ENCODE assay signal across 27 cellular contexts in genomic region chr10:132749428-132749780, GRCh38. TPM values are rescaled to one million over a fixed set of nuclear protein-coding genes. Genes with fewer than 3 reads are reported as not detected.
"Had no signal": no experiment of that assay in that cellular context is flagged by ENCODE, and none has a peak within 500 bp of the region (broad histone marks: within the 10 kb centered on the region; RNA-seq: fewer than 3 reads in every experiment).

No MANE protein-coding gene starts in this region.

- H3K27me3 Mint-ChIP-seq: activated CD4-positive, alpha-beta memory T cell treated with anti-CD3 and anti-CD28 coated beads for 36 hours; activated CD4-positive, alpha-beta T cell treated with anti-CD3 and anti-CD28 coated beads, Interleukin-2, amount 10 ng/mL, durations not matched to agents 7 days and 5 days; activated naive CD8-positive, alpha-beta T cell; activated T-helper 17 cell treated with anti-CD3 and anti-CD28 coated beads, Interleukin-2, amount 50 U/mL, for 72 hours; T-cell had no signal

- ATAC-seq: activated T-helper 17 cell treated with anti-CD3 and anti-CD28 coated beads, Interleukin-2, amount 50 U/mL, for 72 hours; T-cell had no signal

- H3K36me3 Mint-ChIP-seq: activated naive CD8-positive, alpha-beta T cell had no signal

- H3K27me3 ChIP-seq: brain microvascular endothelial cell, cardiac muscle cell had no signal

- H3K4me1 Mint-ChIP-seq: activated CD4-positive, alpha-beta T cell treated with anti-CD3 and anti-CD28 coated beads, Interleukin-2, amount 10 ng/mL, durations not matched to agents 7 days and 5 days; activated T-helper 17 cell treated with anti-CD3 and anti-CD28 coated beads, Interleukin-2, amount 50 U/mL, for 72 hours; T-cell had no signal

- H3K27ac ChIP-seq: brain microvascular endothelial cell, cardiac muscle cell had no signal

- H3K9me3 Mint-ChIP-seq: activated CD4-positive, alpha-beta memory T cell treated with anti-CD3 and anti-CD28 coated beads for 36 hours; activated CD4-positive, alpha-beta T cell treated with anti-CD3 and anti-CD28 coated beads, Interleukin-2, amount 10 ng/mL, durations not matched to agents 7 days and 5 days; activated naive CD4-positive, alpha-beta T cell treated with anti-CD3 and anti-CD28 coated beads for 36 hours; activated T-helper 17 cell treated with anti-CD3 and anti-CD28 coated beads, Interleukin-2, amount 50 U/mL, for 72 hours; T-cell had no signal

- H3K4me3 ChIP-seq: cardiac muscle cell had no signal

- H3K4me3 Mint-ChIP-seq: activated CD4-positive, alpha-beta memory T cell treated with anti-CD3 and anti-CD28 coated beads for 36 hours; activated CD4-positive, alpha-beta T cell treated with anti-CD3 and anti-CD28 coated beads, Interleukin-2, amount 10 ng/mL, durations not matched to agents 7 days and 5 days; activated naive CD4-positive, alpha-beta T cell treated with anti-CD3 and anti-CD28 coated beads for 36 hours; activated naive CD8-positive, alpha-beta T cell; activated T-helper 17 cell treated with anti-CD3 and anti-CD28 coated beads, Interleukin-2, amount 50 U/mL, for 72 hours; T-cell had no signal

- DNase-seq: activated CD4-positive, alpha-beta memory T cell treated with anti-CD3 and anti-CD28 coated beads for 36 hours; activated CD4-positive, alpha-beta T cell treated with anti-CD3 and anti-CD28 coated beads, Interleukin-2, amount 10 ng/mL, durations not matched to agents 7 days and 5 days; activated CD4-positive, CD25-positive, alpha-beta regulatory T cell; activated gamma-delta T cell; activated naive CD4-positive, alpha-beta T cell treated with anti-CD3 and anti-CD28 coated beads for 36 hours; activated T-cell treated with anti-CD3 and anti-CD28 coated beads for 4 hours; activated T-cell treated with anti-CD3 and anti-CD28 coated beads, Interleukin-2, amount 50 U/mL, for 48 hours; brain microvascular endothelial cell; MM.1S; NCI-H1105; NCI-H1436; NCI-H1694 treated with DMSO at 0.1 percent for 48 hours; NCI-H2029 treated with DMSO at 0.1 percent for 48 hours; NCI-H2227 treated with DMSO at 0.1 percent for 48 hours; NCI-H446 treated with DMSO at 0.1 percent for 48 hours; NCI-H524 treated with DMSO at 0.1 percent for 48 hours; NCI-H82; SIG-M5; T-cell; T-helper 2 cell; T1000 had no signal

- H3K27ac Mint-ChIP-seq: activated CD4-positive, alpha-beta memory T cell treated with anti-CD3 and anti-CD28 coated beads for 36 hours; activated CD4-positive, alpha-beta T cell treated with anti-CD3 and anti-CD28 coated beads, Interleukin-2, amount 10 ng/mL, durations not matched to agents 7 days and 5 days; activated naive CD4-positive, alpha-beta T cell treated with anti-CD3 and anti-CD28 coated beads for 36 hours; activated naive CD8-positive, alpha-beta T cell; activated T-helper 17 cell treated with anti-CD3 and anti-CD28 coated beads, Interleukin-2, amount 50 U/mL, for 72 hours; T-cell had no signal

RNA-seq across cellular contexts. Expression of gene NKX6-2, which starts 36.5 kb away (rescaled TPM):
- total RNA-seq: activated CD4-positive, alpha-beta memory T cell treated with anti-CD3 and anti-CD28 coated beads for 36 hours; activated CD4-positive, alpha-beta T cell treated with anti-CD3 and anti-CD28 coated beads, Interleukin-2, amount 10 ng/mL, durations not matched to agents 7 days and 5 days; activated CD8-positive, alpha-beta memory T cell treated with anti-CD3 and anti-CD28 coated beads for 36 hours; activated naive CD4-positive, alpha-beta T cell treated with anti-CD3 and anti-CD28 coated beads for 36 hours; activated T-helper 17 cell treated with anti-CD3 and anti-CD28 coated beads, Interleukin-2, amount 50 U/mL, for 72 hours; OCI-LY7; RPMI7951; T-cell had no signal
